In the genomic region with DNA sequence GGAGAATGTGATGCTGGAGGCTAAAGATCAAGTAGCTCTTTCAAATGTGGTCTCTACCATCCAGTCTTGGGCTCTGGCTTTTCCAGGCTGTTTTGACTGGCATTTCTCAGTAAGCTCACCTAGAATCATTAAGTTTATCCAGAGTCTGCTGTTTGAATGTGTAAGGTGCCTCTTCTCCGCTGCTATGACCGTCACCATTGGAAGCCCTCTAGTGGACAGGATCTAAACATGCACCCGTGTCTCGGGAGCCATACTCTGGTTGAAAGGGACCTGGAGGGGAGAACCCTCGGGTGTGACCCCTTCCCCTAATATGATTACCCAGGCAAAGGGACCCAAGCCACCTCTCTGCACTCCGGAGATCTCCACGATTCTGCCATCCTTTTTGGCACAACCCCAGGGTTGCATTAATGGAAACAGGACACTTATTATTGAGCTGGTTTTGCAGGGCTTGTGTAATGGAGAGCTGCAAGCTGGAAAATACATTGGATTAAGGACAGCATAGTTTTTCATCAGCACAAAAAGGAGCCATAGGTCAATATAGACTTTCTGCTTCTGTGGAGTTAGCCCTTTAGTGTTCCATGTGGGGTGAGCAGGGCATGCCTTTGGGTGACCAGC, we compare ENCODE assay signal across 8 cellular contexts.
DNase-seq lines count a peak whose midpoint lies in the region; ATAC-seq and TF ChIP-seq lines count a peak whose summit lies in the region.

No MANE protein-coding gene starts in this region.

- H3K36me3 ChIP-seq in cardiac muscle cell (no peaks in the 10 kb centered on the region), sigmoid colon (no peaks in the 10 kb centered on the region)

- no peaks in the 10 kb centered on the region for H3K4me1 ChIP-seq in cardiac muscle cell (ENCODE audit: low read depth)
- H3K4me1 ChIP-seq in sigmoid colon = no peaks in the 10 kb centered on the region

- H3K27ac ChIP-seq in VCaP (no peak overlapping the region), cardiac muscle cell (no peak overlapping the region), sigmoid colon (no peak overlapping the region)

- TF ChIP-seq CTCF in VCaP (conservative IDR thresholded peaks at IDR 0.05) (peak; percentile 85), cardiac muscle cell (IDR thresholded peaks at IDR 0.05; ENCODE audit: low read depth, low read length) (peak; percentile 54), sigmoid colon (IDR thresholded peaks at IDR 0.05) (peak; percentile 28 to 79 (median 52))

- ATAC-seq in HG02798 (IDR thresholded peaks at IDR 0.05; ENCODE audit: poor library complexity, unreplicated experiment) (peak; percentile 53), HG03469 (IDR thresholded peaks at IDR 0.05; ENCODE audit: unreplicated experiment) (no peak)

- H3K9me3 ChIP-seq in cardiac muscle cell (ENCODE audit: low read depth) (no peaks in the 10 kb centered on the region), sigmoid colon (no peaks in the 10 kb centered on the region)

- TF ChIP-seq EP300 in sigmoid colon (IDR thresholded peaks at IDR 0.05) = no peak

- TF ChIP-seq POLR2A in sigmoid colon (IDR thresholded peaks at IDR 0.05) = no peak

- peak; percentile 9 for DNase-seq in NCI-H1694 treated with DMSO at 0.1 percent for 48 hours (lab: John Stamatoyannopoulos, UW)
- DNase-seq in NCI-H1694 (lab: John Stamatoyannopoulos, UW) = no peak
- peak; percentile 10 to 55 for DNase-seq in cardiac muscle cell (ENCODE audit: low read depth in 1 of 2, low spot score in 1 of 2)
- DNase-seq in sigmoid colon = peak; percentile 64
- no peak for DNase-seq in NCI-H2196 (lab: John Stamatoyannopoulos, UW; ENCODE audit: unreplicated experiment)

- H3K27me3 ChIP-seq in cardiac muscle cell (peaks cover 18% of the 10 kb centered on the region), sigmoid colon (no peaks in the 10 kb centered on the region)

- H3K4me3 ChIP-seq in cardiac muscle cell (no peak overlapping the region), sigmoid colon (no peak overlapping the region)

- intact Hi-C loops in sigmoid colon (cut with DNase I) = no loop called here

- WGBS in sigmoid colon, 2 donors = 6 to 13% methylated on average over 7 of the region's 7 CpGs

Comparison
In these comparisons a context has a peak if more than half of its experiments do, and no peak if none do; other contexts are left out.
1. DNase-seq: peak in NCI-H1694 treated with DMSO at 0.1 percent for 48 hours (single experiment), cardiac muscle cell (2 of 2) and sigmoid colon (single experiment); none in NCI-H1694 (single experiment) and NCI-H2196 (single experiment).
2. Peak in every context shown above with its lines, with median percentiles within 50 percentile points of each other: CTCF ChIP-seq.